ENCODE assay signal across 1 cellular context in the genomic region with DNA sequence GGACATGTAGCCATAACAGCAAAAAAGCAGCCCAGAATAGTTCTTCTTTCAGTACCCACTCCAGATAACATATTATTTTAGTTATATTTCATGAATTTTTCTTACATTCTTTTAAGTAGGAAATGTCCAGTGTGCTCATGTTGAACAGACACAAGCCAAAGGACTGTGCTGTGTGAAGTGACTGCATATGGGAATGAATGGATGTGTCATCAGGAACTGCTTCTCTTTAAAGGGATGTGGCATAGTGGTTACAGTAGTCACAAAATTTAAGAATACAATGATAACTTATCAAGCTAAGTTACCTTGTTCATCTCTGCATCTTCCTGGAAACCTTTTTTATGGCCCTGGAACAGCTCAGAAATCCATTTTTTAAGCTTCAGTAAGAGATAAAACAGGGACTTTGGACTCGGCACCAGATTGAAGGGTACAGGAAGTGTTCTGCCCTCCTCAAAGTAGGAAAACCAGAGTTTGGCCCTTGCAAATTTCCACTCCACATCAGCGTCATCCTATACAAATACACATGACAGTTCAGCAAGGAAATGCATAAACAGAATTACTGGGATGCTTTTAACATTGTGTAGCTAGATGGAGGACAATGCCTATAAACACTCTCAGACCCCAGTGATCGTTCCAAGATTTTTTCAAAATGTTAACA.
TF ChIP-seq lines count a peak whose summit lies in the region.

No MANE protein-coding gene starts in this region.

TF ChIP-seq in H1, 55 proteins besides CTCF, POLR2A, EP300 and RAD21:
- TF ChIP-seq HDAC2 (IDR thresholded peaks at IDR 0.05; ENCODE audit: borderline replicate concordance in 1 of 2, low read depth in 2 of 2, low read length in 2 of 2) (no peak), BCL11A (IDR thresholded peaks at IDR 0.05; ENCODE audit: low read depth in 2 of 2, low read length in 2 of 2) (no peak), SIRT6 (IDR thresholded peaks at IDR 0.05; ENCODE audit: low read length) (no peak), RNF2 (IDR thresholded peaks at IDR 0.05; ENCODE audit: borderline replicate concordance, low read depth, low read length, missing control alignments, poor library complexity, severe bottlenecking) (no peak), EGR1 (IDR thresholded peaks at IDR 0.05; ENCODE audit: borderline replicate concordance, low read depth, low read length) (no peak), JUND (IDR thresholded peaks at IDR 0.05; ENCODE audit: low read length) (no peak), CREB1 (IDR thresholded peaks at IDR 0.05) (no peak)
